ENCODE assay signal across 10 cellular contexts in the genomic region with DNA sequence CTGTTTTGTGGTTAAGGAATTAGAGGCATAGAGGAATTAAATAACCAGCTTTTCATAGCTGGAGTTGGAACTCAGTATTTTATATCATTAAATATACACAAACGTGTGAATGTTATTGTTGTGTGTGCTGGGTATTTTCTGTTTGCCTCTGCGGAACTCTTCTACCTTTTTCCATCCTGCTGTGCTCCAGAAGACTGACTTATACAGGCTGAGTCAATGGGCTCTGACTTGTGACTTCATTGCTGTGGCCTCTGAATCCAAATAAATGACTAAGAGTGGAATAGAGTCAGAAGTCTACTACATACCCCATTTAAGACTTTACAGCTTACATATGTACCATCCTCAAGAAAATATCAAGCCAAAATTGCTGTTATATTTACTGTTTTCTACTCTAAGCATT. TPM values are rescaled to one million over a fixed set of nuclear protein-coding genes. Genes with fewer than 3 reads are reported as not detected.
DNase-seq lines count a peak whose midpoint lies in the region; ATAC-seq and TF ChIP-seq lines count a peak whose summit lies in the region.
"Had no signal": no experiment of that assay in that cellular context is flagged by ENCODE, and none has a peak within 500 bp of the region (broad histone marks: within the 10 kb centered on the region; RNA-seq: fewer than 3 reads in every experiment).

No MANE protein-coding gene starts in this region.

- peak overlapping the region; percentile 47 for H3K27ac Mint-ChIP-seq in activated T-cell treated with anti-CD3 and anti-CD28 coated beads, Interleukin-2, amount 50 U/mL, for 24 hours

- H3K4me3 ChIP-seq in RWPE2 (ENCODE audit: severe bottlenecking): no peak overlapping the region
- H3K4me3 ChIP-seq in gastrocnemius medialis: no peak overlapping the region
- H3K4me3 ChIP-seq in colonic mucosa: no peak overlapping the region

- no peak for TF ChIP-seq POLR2A in gastrocnemius medialis (IDR thresholded peaks at IDR 0.05)

- H3K36me3 ChIP-seq in RWPE2 (ENCODE audit: low read depth) (peaks cover 28% of the 10 kb centered on the region), gastrocnemius medialis (no peaks in the 10 kb centered on the region), colonic mucosa (no peaks in the 10 kb centered on the region)

- H3K27me3 ChIP-seq in RWPE2 (ENCODE audit: insufficient read depth, poor library complexity, severe bottlenecking): no peaks in the 10 kb centered on the region
- H3K27me3 ChIP-seq in gastrocnemius medialis: no peaks in the 10 kb centered on the region
- no peaks in the 10 kb centered on the region for H3K27me3 ChIP-seq in colonic mucosa

- intact Hi-C loops in gastrocnemius medialis (cut with DNase I; ENCODE audit: low total_unique reads): no loop called here
- intact Hi-C loops in colonic mucosa (cut with DNase I): no loop called here

- in situ Hi-C loops in gastrocnemius medialis (cut with MboI; ENCODE audit: low sequenced_read_pairs in 4 of 4): loop anchor here in 1 of 4 donors (25.0 kb wide), 1 partner anchor 196 kb away; a partner anchor contains a TSS

- H3K27ac ChIP-seq in RWPE2 (ENCODE audit: poor library complexity, severe bottlenecking) (peak overlapping the region; percentile 16), gastrocnemius medialis (peak overlapping the region; percentile 10 to 60 (median 52)), colonic mucosa (no peak overlapping the region)

- peaks cover 40% of the 10 kb centered on the region for H3K4me1 ChIP-seq in RWPE2 (ENCODE audit: insufficient read depth, poor library complexity, severe bottlenecking)
- H3K4me1 ChIP-seq in gastrocnemius medialis: peaks cover 91 to 96% of the 10 kb centered on the region in 2 donors
- peaks cover 3% of the 10 kb centered on the region for H3K4me1 ChIP-seq in colonic mucosa

- TF ChIP-seq CTCF in RWPE2 (IDR thresholded peaks at IDR 0.05; ENCODE audit: poor library complexity, severe bottlenecking) (no peak), gastrocnemius medialis (IDR thresholded peaks at IDR 0.05 in 4 of 5, conservative IDR thresholded peaks at IDR 0.05 in 1 of 5) (no peak), colonic mucosa (IDR thresholded peaks at IDR 0.05) (no peak)

- H3K27me3 Mint-ChIP-seq in activated T-cell treated with anti-CD3 and anti-CD28 coated beads, Interleukin-2, amount 50 U/mL, for 24 hours: no peaks in the 10 kb centered on the region

- H3K9me3 ChIP-seq in RWPE2 (ENCODE audit: severe bottlenecking) (no peaks in the 10 kb centered on the region), gastrocnemius medialis (no peaks in the 10 kb centered on the region), colonic mucosa (no peaks in the 10 kb centered on the region)

- H3K4me3 Mint-ChIP-seq in activated T-cell treated with anti-CD3 and anti-CD28 coated beads, Interleukin-2, amount 50 U/mL, for 24 hours: no peak overlapping the region

- peaks cover 39% of the 10 kb centered on the region for H3K36me3 Mint-ChIP-seq in activated T-cell treated with anti-CD3 and anti-CD28 coated beads, Interleukin-2, amount 50 U/mL, for 24 hours (ENCODE audit: low read depth)

- H3K9me3 Mint-ChIP-seq in activated T-cell treated with anti-CD3 and anti-CD28 coated beads, Interleukin-2, amount 50 U/mL, for 24 hours: no peaks in the 10 kb centered on the region

- H3K4me1 Mint-ChIP-seq in activated T-cell treated with anti-CD3 and anti-CD28 coated beads, Interleukin-2, amount 50 U/mL, for 24 hours (ENCODE audit: low read depth): peaks cover 85% of the 10 kb centered on the region

- H3K9ac ChIP-seq in colonic mucosa (ENCODE audit: low read depth in 2 of 2, low read length in 2 of 2): no peak overlapping the region

- ATAC-seq in RWPE2 (ENCODE audit: low read depth) (peak; percentile 91), esophagus mucosa (peak; percentile 52), gastrocnemius medialis (peak in 1 of 2 donors; percentile 68), HG03342 (IDR thresholded peaks at IDR 0.05; ENCODE audit: unreplicated experiment) (no peak)

- no peak for DNase-seq in activated T-cell treated with anti-CD3 and anti-CD28 coated beads, Interleukin-2, amount 50 U/mL, for 24 hours
- DNase-seq in activated T-cell treated with anti-CD3 and anti-CD28 coated beads, Interleukin-2, amount 50 U/mL, for 48 hours: no peak
- no peak for DNase-seq in RWPE2 (ENCODE audit: low spot score)
- DNase-seq in gastrocnemius medialis: no peak
- DNase-seq in NCI-H2107 treated with DMSO at 0.1 percent for 48 hours (lab: John Stamatoyannopoulos, UW; ENCODE audit: unreplicated experiment): no peak
- DNase-seq in colonic mucosa: no peak
- DNase-seq: activated CD8-positive, alpha-beta memory T cell treated with anti-CD3 and anti-CD28 coated beads, Interleukin-2, amount 50 U/mL, for 4 hours; stimulated activated CD4-positive, alpha-beta T cell treated with anti-CD3 and anti-CD28 coated beads, Interleukin-2, amount 100 ng/mL, for 48 hours had no signal

RNA-seq across cellular contexts. Expression of a gene that starts 17.6 kb away (rescaled TPM):
- total RNA-seq in esophagus mucosa (98.7 TPM), gastrocnemius medialis (10 to 100 TPM; 46.3 to 85.6 (median 68.3) TPM), colonic mucosa (100 to 1,000 TPM; 102 to 151 TPM)
